ENCODE assay signal across 18 cellular contexts in the genomic region with DNA sequence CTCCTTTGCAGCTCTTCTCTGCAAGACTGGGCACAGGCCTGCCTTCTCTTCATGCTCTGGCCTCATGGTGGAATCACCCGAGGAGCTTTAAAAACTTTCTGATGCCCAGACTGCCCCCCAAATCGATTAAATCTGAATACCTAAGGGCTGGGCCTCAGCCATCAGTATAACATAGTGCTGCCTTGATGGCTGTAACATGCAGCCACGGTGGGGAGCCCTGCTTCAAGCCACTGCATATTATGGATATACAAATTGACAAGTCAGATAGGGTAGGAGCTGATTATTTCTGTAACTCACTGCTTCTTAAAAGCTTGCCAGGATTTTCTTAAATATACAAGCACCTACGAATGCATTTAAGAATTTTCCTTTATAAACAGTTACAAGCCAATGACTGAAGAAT. TPM values are rescaled to one million over a fixed set of nuclear protein-coding genes. Genes with fewer than 3 reads are reported as not detected.
DNase-seq lines count a peak whose midpoint lies in the region; FAIRE-seq and TF ChIP-seq lines count a peak whose summit lies in the region.
"Had no signal": no experiment of that assay in that cellular context is flagged by ENCODE, and none has a peak within 500 bp of the region (broad histone marks: within the 10 kb centered on the region; RNA-seq: fewer than 3 reads in every experiment).

No MANE protein-coding gene starts in this region.

- no peaks in the 10 kb centered on the region; a peak in 1 of 7 replicates for H3K4me1 ChIP-seq in H1 (replicated peaks in 1 of 4; ENCODE audit: control insufficient read depth in 3 of 4, insufficient read depth in 4 of 4, low read length in 3 of 4)
- no peaks in the 10 kb centered on the region for H3K4me1 ChIP-seq in thyroid gland
- H3K4me1 ChIP-seq: BE2C had no signal

- H3K9ac ChIP-seq in H1 (replicated peaks in 1 of 4; ENCODE audit: extremely low read depth in 1 of 4, low read depth in 3 of 4, low read length in 3 of 4) = no peak overlapping the region

- TF ChIP-seq RAD21 in H1 (IDR thresholded peaks at IDR 0.05 in 1 of 2, conservative IDR thresholded peaks at IDR 0.05 in 1 of 2; ENCODE audit: low read depth in 2 of 2, low read length in 2 of 2) = no peak

- H3K36me3 ChIP-seq in H1 (ENCODE audit: control insufficient read depth in 2 of 4, insufficient read depth in 4 of 4, low read length in 3 of 4) = peaks cover 2 to 53% (median 23%) of the 10 kb centered on the region in 4 experiments; a peak in 7 of 8 replicates
- H3K36me3 ChIP-seq in thyroid gland = no peaks in the 10 kb centered on the region

- FAIRE-seq in GM12892 (lab: Jason Lieb, UNC) (peak; percentile 17), H1 (lab: Jason Lieb, UNC) (peak; percentile 7)
- FAIRE-seq: A204.1, G401.6, GM19239 had no signal

- H2AFZ ChIP-seq in H1 (ENCODE audit: low read length) = no peak overlapping the region

- TF ChIP-seq POLR2A in GM12892 (IDR thresholded peaks at IDR 0.05; ENCODE audit: low read depth, low read length) (no peak), H1 (IDR thresholded peaks at IDR 0.05; ENCODE audit: control extremely low read depth in 1 of 2, low read depth in 2 of 2, low read length in 2 of 2) (no peak), thyroid gland (IDR thresholded peaks at IDR 0.05) (no peak)

- no peak for TF ChIP-seq EP300 in H1 (IDR thresholded peaks at IDR 0.05; ENCODE audit: borderline replicate concordance in 1 of 2, low read depth in 2 of 2, low read length in 2 of 2)

- H2BK15ac ChIP-seq in H1 (ENCODE audit: low read length) = no peak overlapping the region

- no peak for DNase-seq in GM12892 (ENCODE audit: insufficient read length)
- no peak for DNase-seq in H1 (ENCODE audit: low read depth in 1 of 2, low spot score in 2 of 2)
- peak; percentile 34 to 39 for DNase-seq in thyroid gland
- DNase-seq in stimulated activated CD4-positive, alpha-beta T cell treated with anti-CD3 and anti-CD28 coated beads, Interleukin-1b, Interleukin-23, amount 100 ng/mL, for 48 hours = no peak
- DNase-seq in activated CD8-positive, alpha-beta memory T cell treated with anti-CD3 and anti-CD28 coated beads, Interleukin-2, amount 50 U/mL, for 48 hours = no peak
- no peak for DNase-seq in activated gamma-delta T cell (lab: John Stamatoyannopoulos, UW)
- DNase-seq: BE2C; CD4-positive, alpha-beta memory T cell; DMS79 treated with DMSO at 0.1 percent for 48 hours; EL; HCEC 1CT; HFFc6 had no signal

- no peaks in the 10 kb centered on the region for H3K23me2 ChIP-seq in H1 (ENCODE audit: low read depth, low read length)

- no peaks in the 10 kb centered on the region for H4K20me1 ChIP-seq in H1 (replicated peaks in 1 of 2; ENCODE audit: control insufficient read depth in 1 of 2, insufficient read depth in 2 of 2, low read length in 2 of 2)

- H2BK5ac ChIP-seq in H1 (ENCODE audit: low read depth, low read length) = no peak overlapping the region

- CTCF ChIA-PET in H1 (lab: Charles Lee; ENCODE audit: partially characterized antibody) = interaction anchor here (0.7 to 1.4 kb wide), 7 partner anchors 9 to 269 kb away, joined by 3 read pairs; no protein-coding TSS in a partner anchor

- H2AK5ac ChIP-seq in H1 (ENCODE audit: low read depth, low read length) = no peak overlapping the region

- H3K14ac ChIP-seq in H1 (ENCODE audit: insufficient read length) = no peak overlapping the region

- no peaks in the 10 kb centered on the region for H3K79me1 ChIP-seq in H1 (ENCODE audit: low read depth, low read length)

- H3K18ac ChIP-seq in H1 (ENCODE audit: extremely low read depth, low read length) = no peak overlapping the region

- H3K4me2 ChIP-seq in H1 (ENCODE audit: insufficient read depth in 1 of 2, low read depth in 2 of 2, low read length in 2 of 2) = no peak overlapping the region

- H2BK20ac ChIP-seq in H1 (ENCODE audit: low read length) = no peak overlapping the region

- no peak for TF ChIP-seq CTCF in H1 (IDR thresholded peaks at IDR 0.05; ENCODE audit: control extremely low read depth in 1 of 3, insufficient read depth in 1 of 3, low read depth in 1 of 3, low read length in 3 of 3)
- TF ChIP-seq CTCF in thyroid gland (IDR thresholded peaks at IDR 0.05) = peak in 2 of 6 experiments; percentile 8 to 16

- POLR2A ChIA-PET in H1 (lab: Charles Lee; ENCODE audit: partially characterized antibody) = interaction anchor here (1.1 to 1.9 kb wide), 2 partner anchors 12 to 42 kb away, joined by 3 to 4 read pairs; a partner anchor contains a TSS

- no peak overlapping the region for H4K91ac ChIP-seq in H1 (replicated peaks; ENCODE audit: insufficient read length, low read length)

- H3K27me3 ChIP-seq in H1 (replicated peaks in 1 of 4; ENCODE audit: control insufficient read depth in 3 of 4, extremely low read depth in 1 of 4, insufficient read depth in 3 of 4, low read length in 3 of 4) (no peaks in the 10 kb centered on the region), thyroid gland (no peaks in the 10 kb centered on the region)
- H3K27me3 ChIP-seq: BE2C had no signal

- no peak overlapping the region for H4K5ac ChIP-seq in H1 (ENCODE audit: insufficient read length, low read depth, low read length)

- no peak overlapping the region for H2BK12ac ChIP-seq in H1 (ENCODE audit: low read depth, low read length)

- H4K8ac ChIP-seq in H1 (ENCODE audit: extremely low read depth, insufficient read depth, low read length) = no peak overlapping the region

- no peaks in the 10 kb centered on the region for H3K9me3 ChIP-seq in H1 (ENCODE audit: insufficient read depth in 2 of 2, low read depth in 1 of 2, low read length in 1 of 2)
- H3K9me3 ChIP-seq in thyroid gland = no peaks in the 10 kb centered on the region
- H3K9me3 ChIP-seq: BE2C had no signal

- H3K27ac ChIP-seq in angular gyrus (ENCODE audit: low read depth, low read length) (peak overlapping the region; percentile 30), H1 (ENCODE audit: low read depth, low read length) (no peak overlapping the region), thyroid gland (peak overlapping the region; percentile 46 to 76 (median 75))
- H3K27ac ChIP-seq: C4-2B had no signal

- no peaks in the 10 kb centered on the region for H3K79me2 ChIP-seq in H1 (ENCODE audit: control insufficient read depth in 1 of 2, insufficient read depth in 2 of 2, low read length in 2 of 2)

- no peak overlapping the region for H2BK120ac ChIP-seq in H1 (replicated peaks; ENCODE audit: low read depth, low read length)

- no peak overlapping the region for H3K56ac ChIP-seq in H1 (replicated peaks; ENCODE audit: insufficient read length, low read depth, low read length)

- WGBS in H1 (ENCODE audit: extremely low coverage in 1 of 2, insufficient coverage in 1 of 2, insufficient read length in 1 of 2, insufficient replicate concordance in 2 of 2, low coverage in 1 of 2, low lambda C conversion rate in 2 of 2, missing lambda C conversion rate in 1 of 2), 2 experiments = 81% methylated on average over 4 of the region's 4 CpGs; no CpG with 5 or more reads in 1 of the 2 experiments
- 34 to 45% methylated on average over 3 to 4 of the region's 4 CpGs for WGBS in thyroid gland, 2 donors

- H3K4ac ChIP-seq in H1 (replicated peaks; ENCODE audit: insufficient read length, low read depth, low read length) = no peak overlapping the region

- no peak overlapping the region for H3K23ac ChIP-seq in H1 (ENCODE audit: insufficient read length)

- no peak overlapping the region for H3K4me3 ChIP-seq in H1 (ENCODE audit: extremely low read depth in 1 of 4, insufficient read depth in 2 of 4, low read depth in 3 of 4, low read length in 4 of 4)
- H3K4me3 ChIP-seq in thyroid gland (replicated peaks in 1 of 3) = no peak overlapping the region

- intact Hi-C loops in thyroid gland (cut with DNase I) = no loop called here

TF ChIP-seq in H1, 55 proteins besides CTCF, POLR2A, EP300 and RAD21 (continues in another document):
- TF ChIP-seq, protein P1, sequence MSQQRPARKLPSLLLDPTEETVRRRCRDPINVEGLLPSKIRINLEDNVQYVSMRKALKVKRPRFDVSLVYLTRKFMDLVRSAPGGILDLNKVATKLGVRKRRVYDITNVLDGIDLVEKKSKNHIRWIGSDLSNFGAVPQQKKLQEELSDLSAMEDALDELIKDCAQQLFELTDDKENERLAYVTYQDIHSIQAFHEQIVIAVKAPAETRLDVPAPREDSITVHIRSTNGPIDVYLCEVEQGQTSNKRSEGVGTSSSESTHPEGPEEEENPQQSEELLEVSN (IDR thresholded peaks at IDR 0.05) = no peak

RNA-seq across cellular contexts. Expression of a gene that starts 40.5 kb away (rescaled TPM):
- polyA plus RNA-seq in GM12892 (2012; ENCODE audit: missing spikeins) = 1.3 TPM
- total RNA-seq in H1 (2021; fragmentation: NEBNext Ultra II Directional; extraction: Animal tissue kit (Norgen Biotek cat#: 25700)) = 123 and 132 TPM in 2 replicates
- 175 and 179 TPM in 2 replicates for polyA plus RNA-seq in H1 (2011; rRNA removed)
- 122 TPM for polyA plus RNA-seq in H1 (2011; cell fraction: cytosol; rRNA removed)
- polyA plus RNA-seq in H1 (2011; cell fraction: nucleus; rRNA removed) = 131 TPM
- 107 to 130 TPM (median 120 TPM) in 4 replicates for polyA plus RNA-seq in H1 (2012, experiment 1 of 2)
- polyA plus RNA-seq in H1 (2012, experiment 2 of 2) = 18.6 TPM
- 113 TPM for polyA plus RNA-seq in H1 (2013, experiment 1 of 2)
- 130 TPM for polyA plus RNA-seq in H1 (2013, experiment 2 of 2)
- polyA minus RNA-seq in H1 (2011; rRNA and poly(A)+ RNA removed) = 374 and 427 TPM in 2 replicates
- polyA minus RNA-seq in H1 (2011; cell fraction: cytosol; rRNA and poly(A)+ RNA removed) = 132 TPM
- 89.2 TPM for polyA minus RNA-seq in H1 (2011; cell fraction: nucleus; rRNA and poly(A)+ RNA removed)
- 1 to 10 TPM; 2.3 to 9.9 (median 6.1) TPM for total RNA-seq in thyroid gland
- total RNA-seq: CD4-positive, alpha-beta memory T cell; HFFc6; HT-29 had no signal

RNA-seq across cellular contexts. Expression of a gene that starts 41.8 kb away (rescaled TPM):
- polyA plus RNA-seq in GM12892 (2012; ENCODE audit: missing spikeins) = 28.7 TPM
- total RNA-seq in H1 (2021; fragmentation: NEBNext Ultra II Directional; extraction: Animal tissue kit (Norgen Biotek cat#: 25700)) = 21.4 and 23.4 TPM in 2 replicates
- polyA plus RNA-seq in H1 (2011; rRNA removed) = 8.0 and 9.0 TPM in 2 replicates
- 13.0 TPM for polyA plus RNA-seq in H1 (2011; cell fraction: cytosol; rRNA removed)
- 29.0 TPM for polyA plus RNA-seq in H1 (2011; cell fraction: nucleus; rRNA removed)
- polyA plus RNA-seq in H1 (2012, experiment 1 of 2) = 13.9 to 22.7 TPM (median 15.7 TPM) in 4 replicates
- polyA plus RNA-seq in H1 (2012, experiment 2 of 2) = 1.1 TPM
- 28.4 TPM for polyA plus RNA-seq in H1 (2013, experiment 1 of 2)
- 23.2 TPM for polyA plus RNA-seq in H1 (2013, experiment 2 of 2)
- 8.5 and 10.2 TPM in 2 replicates for polyA minus RNA-seq in H1 (2011; rRNA and poly(A)+ RNA removed)
- polyA minus RNA-seq in H1 (2011; cell fraction: cytosol; rRNA and poly(A)+ RNA removed) = 13.2 TPM
- 23.1 TPM for polyA minus RNA-seq in H1 (2011; cell fraction: nucleus; rRNA and poly(A)+ RNA removed)
- total RNA-seq in thyroid gland = 10 to 100 TPM; 33.6 to 46.0 (median 43.5) TPM

RNA-seq across cellular contexts. Expression of a gene that starts 42.0 kb away (rescaled TPM):
- polyA plus RNA-seq in GM12892 (2012; ENCODE audit: missing spikeins) = 20.8 TPM
- 10.8 and 11.6 TPM in 2 replicates for total RNA-seq in H1 (2021; fragmentation: NEBNext Ultra II Directional; extraction: Animal tissue kit (Norgen Biotek cat#: 25700))
- polyA plus RNA-seq in H1 (2011; rRNA removed) = 5.8 and 6.7 TPM in 2 replicates
- polyA plus RNA-seq in H1 (2011; cell fraction: cytosol; rRNA removed) = 6.5 TPM
- polyA plus RNA-seq in H1 (2011; cell fraction: nucleus; rRNA removed) = 4.3 TPM
- polyA plus RNA-seq in H1 (2012, experiment 1 of 2) = 7.2 to 18.2 TPM (median 9.8 TPM) in 4 replicates
- polyA plus RNA-seq in H1 (2012, experiment 2 of 2) = 3.8 TPM
- polyA plus RNA-seq in H1 (2013, experiment 1 of 2) = 6.3 TPM
- polyA plus RNA-seq in H1 (2013, experiment 2 of 2) = 5.7 TPM
- polyA minus RNA-seq in H1 (2011; rRNA and poly(A)+ RNA removed) = 11.9 and 15.4 TPM in 2 replicates
- polyA minus RNA-seq in H1 (2011; cell fraction: cytosol; rRNA and poly(A)+ RNA removed) = 8.9 TPM
- polyA minus RNA-seq in H1 (2011; cell fraction: nucleus; rRNA and poly(A)+ RNA removed) = 11.1 TPM
- 10 to 100 TPM; 18.9 to 27.7 (median 22.1) TPM for total RNA-seq in thyroid gland

Comparison
In these comparisons a context has a peak if more than half of its experiments do, and no peak if none do; other contexts are left out.
1. DNase-seq: peak in thyroid gland (2 of 2); none in GM12892 (single experiment), H1 (0 of 2), stimulated activated CD4-positive, alpha-beta T cell treated with anti-CD3 and anti-CD28 coated beads, Interleukin-1b, Interleukin-23, amount 100 ng/mL, for 48 hours (single experiment), activated CD8-positive, alpha-beta memory T cell treated with anti-CD3 and anti-CD28 coated beads, Interleukin-2, amount 50 U/mL, for 48 hours (single experiment) and activated gamma-delta T cell (single experiment).
2. RNA of a gene that starts 40.5 kb away (total RNA-seq): 123 to 132 TPM in H1; 2.3 to 9.9 TPM in thyroid gland; every median in the first group is over 10 times any median in the second.